Comparison of ENCODE assay signal across 12 cellular contexts in genomic region chr14:34692898-34693227, GRCh38. TPM values are rescaled to one million over a fixed set of nuclear protein-coding genes. Genes with fewer than 3 reads are reported as not detected.
DNase-seq lines count a peak whose midpoint lies in the region; ATAC-seq and TF ChIP-seq lines count a peak whose summit lies in the region.
"Had no signal": no experiment of that assay in that cellular context is flagged by ENCODE, and none has a peak within 500 bp of the region (broad histone marks: within the 10 kb centered on the region; RNA-seq: fewer than 3 reads in every experiment).

No MANE protein-coding gene starts in this region.

- H3K27ac Mint-ChIP-seq in Caco-2 (ENCODE audit: unreplicated experiment) (no peak overlapping the region), glutamatergic neuron (ENCODE audit: unreplicated experiment) (no peak overlapping the region)
- H3K27ac Mint-ChIP-seq in activated T-helper 1 cell treated with anti-CD3 and anti-CD28 coated beads, Interleukin-12 subunit alpha, Interleukin-12 subunit beta, Interleukin-2, Interleukin-4 antibody, amounts not matched to agents 30 ng/mL and 10 ng/mL and 1 ng/mL, durations not matched to agents 14 hours and 24 hours and 36 hours, result no peak overlapping the region

- no peak for ATAC-seq in HG03342 (IDR thresholded peaks at IDR 0.05; ENCODE audit: unreplicated experiment)

- POLR2A ChIA-PET in Caco-2 (lab: Charles Lee), result interaction anchor here (0.6 kb wide), 1 partner anchor 71 kb away, joined by 5 read pairs; no protein-coding TSS in a partner anchor

- H3K36me3 ChIP-seq in Caco-2 (ENCODE audit: control insufficient read depth, insufficient read depth, low read length) (no peaks in the 10 kb centered on the region), rectal smooth muscle tissue (ENCODE audit: control insufficient read depth, insufficient read depth, low read length) (no peaks in the 10 kb centered on the region)

- H3K4me1 ChIP-seq in Caco-2 (no peaks in the 10 kb centered on the region), rectal smooth muscle tissue (ENCODE audit: control insufficient read depth, insufficient read depth, low read length) (no peaks in the 10 kb centered on the region)
- H3K4me1 ChIP-seq: testis had no signal

- H3K27me3 Mint-ChIP-seq in Caco-2 (ENCODE audit: insufficient read depth, unreplicated experiment), result no peaks in the 10 kb centered on the region
- peaks cover 7% of the 10 kb centered on the region for H3K27me3 Mint-ChIP-seq in activated T-helper 1 cell treated with anti-CD3 and anti-CD28 coated beads, Interleukin-12 subunit alpha, Interleukin-12 subunit beta, Interleukin-2, Interleukin-4 antibody, amounts not matched to agents 30 ng/mL and 10 ng/mL and 1 ng/mL, durations not matched to agents 14 hours and 24 hours and 36 hours (ENCODE audit: insufficient read depth)
- H3K27me3 Mint-ChIP-seq in glutamatergic neuron (ENCODE audit: unreplicated experiment), result no peaks in the 10 kb centered on the region

- H3K4me3 ChIP-seq in Caco-2 (ENCODE audit: low read depth, low read length), result no peak overlapping the region
- H3K4me3 ChIP-seq in rectal smooth muscle tissue (ENCODE audit: low read length), result peak overlapping the region; percentile 67

- no peak overlapping the region for H3K9ac ChIP-seq in rectal smooth muscle tissue (ENCODE audit: low read length)

- H3K4me3 Mint-ChIP-seq in Caco-2 (ENCODE audit: unreplicated experiment), result peak overlapping the region; percentile 24
- H3K4me3 Mint-ChIP-seq in activated T-helper 1 cell treated with anti-CD3 and anti-CD28 coated beads, Interleukin-12 subunit alpha, Interleukin-12 subunit beta, Interleukin-2, Interleukin-4 antibody, amounts not matched to agents 30 ng/mL and 10 ng/mL and 1 ng/mL, durations not matched to agents 14 hours and 24 hours and 36 hours, result peak overlapping the region; percentile 66
- peak overlapping the region; percentile 51 for H3K4me3 Mint-ChIP-seq in glutamatergic neuron (ENCODE audit: unreplicated experiment)

- intact Hi-C loops in Caco-2 (cut with micrococcal nuclease; ENCODE audit: unreplicated experiment) (no loop called here), posterior vena cava (cut with DNase I) (no loop called here)
- intact Hi-C loops in activated T-helper 1 cell treated with anti-CD3 and anti-CD28 coated beads, Interleukin-12 subunit alpha, Interleukin-12 subunit beta, Interleukin-2, Interleukin-4 antibody, amounts not matched to agents 30 ng/mL and 10 ng/mL and 1 ng/mL, durations not matched to agents 14 hours and 24 hours and 36 hours (cut with micrococcal nuclease), result no loop called here

- no peak for DNase-seq in Caco-2
- no peak for DNase-seq in activated T-helper 1 cell treated with anti-CD3 and anti-CD28 coated beads, Interleukin-12 subunit alpha, Interleukin-12 subunit beta, Interleukin-2, Interleukin-4 antibody, amounts not matched to agents 30 ng/mL and 10 ng/mL and 1 ng/mL, durations not matched to agents 14 hours and 24 hours and 36 hours (ENCODE audit: low spot score)
- DNase-seq in glutamatergic neuron, result no peak
- DNase-seq in NCI-H345 (lab: John Stamatoyannopoulos, UW), result no peak
- DNase-seq in posterior vena cava (ENCODE audit: low spot score), result no peak
- DNase-seq in HuH-7.5 (ENCODE audit: low spot score), result no peak
- DNase-seq: activated gamma-delta T cell; effector CD4-positive, alpha-beta T cell; MM.1S had no signal

- H3K4me1 Mint-ChIP-seq in Caco-2 (ENCODE audit: low read depth, unreplicated experiment) (peaks cover 1% of the 10 kb centered on the region), glutamatergic neuron (ENCODE audit: low read depth, unreplicated experiment) (peaks cover 4% of the 10 kb centered on the region)
- H3K4me1 Mint-ChIP-seq in activated T-helper 1 cell treated with anti-CD3 and anti-CD28 coated beads, Interleukin-12 subunit alpha, Interleukin-12 subunit beta, Interleukin-2, Interleukin-4 antibody, amounts not matched to agents 30 ng/mL and 10 ng/mL and 1 ng/mL, durations not matched to agents 14 hours and 24 hours and 36 hours (ENCODE audit: low read depth), result peaks cover 10% of the 10 kb centered on the region

- no peaks in the 10 kb centered on the region for H3K9me3 Mint-ChIP-seq in Caco-2 (ENCODE audit: unreplicated experiment)
- H3K9me3 Mint-ChIP-seq in activated T-helper 1 cell treated with anti-CD3 and anti-CD28 coated beads, Interleukin-12 subunit alpha, Interleukin-12 subunit beta, Interleukin-2, Interleukin-4 antibody, amounts not matched to agents 30 ng/mL and 10 ng/mL and 1 ng/mL, durations not matched to agents 14 hours and 24 hours and 36 hours, result no peaks in the 10 kb centered on the region
- no peaks in the 10 kb centered on the region for H3K9me3 Mint-ChIP-seq in glutamatergic neuron (ENCODE audit: unreplicated experiment)

- CTCF ChIA-PET in Caco-2 (lab: Charles Lee), result no interaction called here

- BruUV-seq in Caco-2 (replicated peaks; lab: Mats Ljungman, UMichigan), result no TSS peak

- H3K9me3 ChIP-seq in Caco-2, result no peaks in the 10 kb centered on the region
- H3K9me3 ChIP-seq: testis had no signal

- H3K27ac ChIP-seq in rectal smooth muscle tissue (ENCODE audit: low read depth, low read length), result no peak overlapping the region
- H3K27ac ChIP-seq: testis had no signal

- no peak for TF ChIP-seq CTCF in Caco-2 (IDR thresholded peaks at IDR 0.05; ENCODE audit: insufficient read depth in 1 of 2, low read depth in 1 of 2, low read length in 1 of 2, severe bottlenecking in 1 of 2, unreplicated experiment in 1 of 2)
- TF ChIP-seq CTCF in glutamatergic neuron (IDR thresholded peaks at IDR 0.05; ENCODE audit: partially characterized antibody, unreplicated experiment), result no peak

- H3K27me3 ChIP-seq in Caco-2 (replicated peaks; ENCODE audit: control insufficient read depth, insufficient read depth, low read length) (no peaks in the 10 kb centered on the region), rectal smooth muscle tissue (ENCODE audit: control insufficient read depth, insufficient read depth, low read length) (no peaks in the 10 kb centered on the region)
- H3K27me3 ChIP-seq: testis had no signal

- H3K36me3 Mint-ChIP-seq in Caco-2 (ENCODE audit: insufficient read depth, unreplicated experiment) (no peaks in the 10 kb centered on the region), glutamatergic neuron (ENCODE audit: unreplicated experiment) (no peaks in the 10 kb centered on the region)
- no peaks in the 10 kb centered on the region for H3K36me3 Mint-ChIP-seq in activated T-helper 1 cell treated with anti-CD3 and anti-CD28 coated beads, Interleukin-12 subunit alpha, Interleukin-12 subunit beta, Interleukin-2, Interleukin-4 antibody, amounts not matched to agents 30 ng/mL and 10 ng/mL and 1 ng/mL, durations not matched to agents 14 hours and 24 hours and 36 hours (ENCODE audit: low read depth)

RNA-seq across cellular contexts. Expression of gene CFL2, which starts 21.5 kb away (rescaled TPM):
- total RNA-seq in Caco-2 (2022) (39.7 and 41.9 TPM in 2 replicates), glutamatergic neuron (ENCODE audit: unreplicated experiment) (57.6 TPM), posterior vena cava (100 to 1,000 TPM; 218 to 289 TPM)
- total RNA-seq in activated T-helper 1 cell treated with anti-CD3 and anti-CD28 coated beads, Interleukin-12 subunit alpha, Interleukin-12 subunit beta, Interleukin-2, Interleukin-4 antibody, amounts not matched to agents 30 ng/mL and 10 ng/mL and 1 ng/mL, durations not matched to agents 14 hours and 24 hours and 36 hours, result 8.3 and 9.2 TPM in 2 replicates
